16 cellular contexts compared by ENCODE assay signal in genomic region chrX:6460893-6461490, GRCh38.
DNase-seq lines count a peak whose midpoint lies in the region; FAIRE-seq and TF ChIP-seq lines count a peak whose summit lies in the region.
"Had no signal": no experiment of that assay in that cellular context is flagged by ENCODE, and none has a peak within 500 bp of the region (broad histone marks: within the 10 kb centered on the region; RNA-seq: fewer than 3 reads in every experiment).

No MANE protein-coding gene starts in this region.

- H3K27me3 ChIP-seq in PC-9 (ENCODE audit: insufficient read depth, low read depth) = no peaks in the 10 kb centered on the region
- no peaks in the 10 kb centered on the region for H3K27me3 ChIP-seq in mesenchymal stem cell (ENCODE audit: control insufficient read depth in 1 of 2, insufficient read depth in 1 of 2, low read length in 2 of 2)

- H3F3A ChIP-seq in PC-9 (ENCODE audit: insufficient read depth, low read depth) = peaks cover 21% of the 10 kb centered on the region; the same call in 1 of the 2 replicates

- H3K79me2 ChIP-seq in PC-9 (ENCODE audit: low read depth) = no peaks in the 10 kb centered on the region

- H3K14ac ChIP-seq in mesenchymal stem cell (ENCODE audit: low read length in 2 of 2) = no peak overlapping the region

- H3K9me2 ChIP-seq in PC-9 (ENCODE audit: insufficient read depth) = no peaks in the 10 kb centered on the region

- no peak overlapping the region for H2BK120ac ChIP-seq in mesenchymal stem cell (ENCODE audit: low read depth, low read length)

- no peak overlapping the region for H3K18ac ChIP-seq in mesenchymal stem cell (ENCODE audit: low read depth in 1 of 2, low read length in 2 of 2)

- peak overlapping the region; percentile 76 for H2BK5ac ChIP-seq in mesenchymal stem cell (ENCODE audit: low read depth, low read length, poor library complexity, severe bottlenecking)

- no peak for FAIRE-seq in urothelium cell line (lab: Jason Lieb, UNC)
- FAIRE-seq: K562 had no signal

- H3K79me1 ChIP-seq in mesenchymal stem cell (replicated peaks; ENCODE audit: low read length, poor library complexity, severe bottlenecking) = no peaks in the 10 kb centered on the region

- peak overlapping the region; percentile 66 for H2AFZ ChIP-seq in PC-9
- H2AFZ ChIP-seq in mesenchymal stem cell (ENCODE audit: low read depth, low read length) = no peak overlapping the region

- TF ChIP-seq CTCF in PC-9 (conservative IDR thresholded peaks at IDR 0.05) = no peak
- TF ChIP-seq CTCF in epithelial cell of proximal tubule (conservative IDR thresholded peaks at IDR 0.05; ENCODE audit: low read depth, low read length) = no peak

- no peak overlapping the region for H3K4ac ChIP-seq in mesenchymal stem cell (ENCODE audit: low read depth in 1 of 2, low read length in 2 of 2)

- H3K27ac ChIP-seq in PC-9 (peak overlapping the region; percentile 85), mesenchymal stem cell (ENCODE audit: low read length, poor library complexity, severe bottlenecking) (peak overlapping the region; percentile 97)
- H3K27ac ChIP-seq: C4-2B, RWPE1 had no signal

- no peak overlapping the region for H3K23ac ChIP-seq in mesenchymal stem cell (ENCODE audit: low read length in 2 of 2)

- peak overlapping the region; percentile 54 for H3K4me2 ChIP-seq in PC-9
- H3K4me2 ChIP-seq in mesenchymal stem cell (ENCODE audit: low read length, poor library complexity, severe bottlenecking) = no peak overlapping the region

- H2AK5ac ChIP-seq in mesenchymal stem cell (ENCODE audit: low read length, severe bottlenecking) = no peak overlapping the region

- no peak overlapping the region for H4K8ac ChIP-seq in mesenchymal stem cell (ENCODE audit: low read length)

- H4K20me1 ChIP-seq in PC-9 (ENCODE audit: insufficient read depth) = no peaks in the 10 kb centered on the region

- 74% methylated on average over 1 of the region's 6 CpGs for WGBS in mesenchymal stem cell

- DNase-seq in PC-9 = peak; percentile 10 to 78
- peak; percentile 62 for DNase-seq in epithelial cell of proximal tubule (ENCODE audit: low read depth)
- DNase-seq in mesenchymal stem cell = no peak
- peak; percentile 1 for DNase-seq in urothelium cell line (ENCODE audit: low spot score)
- DNase-seq in activated CD4-positive, alpha-beta T cell treated with anti-CD3 and anti-CD28 coated beads, Interleukin-2, amount 50 U/mL, for 48 hours = no peak
- no peak for DNase-seq in OCI-M2 (lab: John Stamatoyannopoulos, UW; ENCODE audit: unreplicated experiment)
- no peak for DNase-seq in AG08396 (ENCODE audit: low spot score)
- DNase-seq: AML-193, DMS79 treated with DMSO at 0.1 percent for 48 hours, H9, NCI-H1105, NCI-H1694 treated with DMSO at 0.1 percent for 48 hours, SIG-M5 had no signal

- H3K36me3 ChIP-seq in PC-9 (ENCODE audit: low read depth) = no peaks in the 10 kb centered on the region
- H3K36me3 ChIP-seq in mesenchymal stem cell (ENCODE audit: control insufficient read depth in 1 of 2, insufficient read depth in 2 of 2, low read depth in 1 of 2, low read length in 2 of 2) = no peaks in the 10 kb centered on the region

- no peak overlapping the region for H4K91ac ChIP-seq in mesenchymal stem cell (ENCODE audit: low read length)

- H3K4me3 ChIP-seq in PC-9 (no peak overlapping the region), epithelial cell of proximal tubule (ENCODE audit: low read depth, low read length) (no peak overlapping the region), mesenchymal stem cell (ENCODE audit: insufficient read depth in 1 of 2, low read depth in 1 of 2, low read length in 2 of 2) (no peak overlapping the region)
- H3K4me3 ChIP-seq: K562 had no signal

- H2BK12ac ChIP-seq in mesenchymal stem cell (ENCODE audit: low read length in 2 of 2) = no peak overlapping the region

- H3K9ac ChIP-seq in mesenchymal stem cell (ENCODE audit: low read length) = no peak overlapping the region

- POLR2A ChIA-PET in PC-9 (lab: Charles Lee; ENCODE audit: unreplicated experiment) = no interaction called here

- CTCF ChIA-PET in PC-9 (lab: Charles Lee) = no interaction called here

- BruUV-seq in PC-9 (replicated peaks; lab: Mats Ljungman, UMichigan) = no TSS peak

- no peak overlapping the region for H2BK15ac ChIP-seq in mesenchymal stem cell (ENCODE audit: low read depth, poor library complexity, severe bottlenecking)

- H3K9me3 ChIP-seq in PC-9 (ENCODE audit: insufficient read depth, low read depth) = no peaks in the 10 kb centered on the region
- peaks cover 45% of the 10 kb centered on the region for H3K9me3 ChIP-seq in mesenchymal stem cell (ENCODE audit: control insufficient read depth, low read length)

- intact Hi-C loops in PC-9 (cut with micrococcal nuclease; ENCODE audit: unreplicated experiment) = loop anchor here (5.0 kb wide), 1 partner anchor 439 kb away; no protein-coding TSS in a partner anchor

- peaks cover 33% of the 10 kb centered on the region for H3K4me1 ChIP-seq in PC-9 (replicated peaks; ENCODE audit: insufficient read depth)
- peaks cover 4% of the 10 kb centered on the region for H3K4me1 ChIP-seq in mesenchymal stem cell (ENCODE audit: control insufficient read depth, insufficient read depth, low read depth, low read length)

Comparison
In these comparisons a context has a peak if more than half of its experiments do, and no peak if none do; other contexts are left out.
1. DNase-seq: peak in PC-9 (2 of 2), epithelial cell of proximal tubule (single experiment) and urothelium cell line (single experiment); none in mesenchymal stem cell (single experiment), activated CD4-positive, alpha-beta T cell treated with anti-CD3 and anti-CD28 coated beads, Interleukin-2, amount 50 U/mL, for 48 hours (0 of 2), OCI-M2 (single experiment) and AG08396 (single experiment).